In genomic region chr4:26238782-26239647, GRCh38 we compare ENCODE assay signal across 8 cellular contexts.
DNase-seq lines count a peak whose midpoint lies in the region; ATAC-seq and TF ChIP-seq lines count a peak whose summit lies in the region.

No MANE protein-coding gene starts in this region.

- H3K27me3 ChIP-seq in ectodermal cell (ENCODE audit: control insufficient read depth, insufficient read depth, low read length, poor library complexity, severe bottlenecking), result no peaks in the 10 kb centered on the region

- no peaks in the 10 kb centered on the region for H3K27me3 Mint-ChIP-seq in neural crest cell (ENCODE audit: low read depth)

- H3K36me3 ChIP-seq in ectodermal cell (ENCODE audit: control insufficient read depth, insufficient read depth, low read length), result no peaks in the 10 kb centered on the region

- H3K4me3 ChIP-seq in ectodermal cell (ENCODE audit: insufficient read depth, low read depth, low read length), result no peak overlapping the region

- H3K4me1 Mint-ChIP-seq in neural crest cell, result peaks cover 32% of the 10 kb centered on the region

- peak overlapping the region; percentile 56 for H3K4me3 Mint-ChIP-seq in neural crest cell

- peak overlapping the region; percentile 95 for H3K27ac Mint-ChIP-seq in neural crest cell (ENCODE audit: unreplicated experiment)

- H3K9me3 Mint-ChIP-seq in neural crest cell, result no peaks in the 10 kb centered on the region

- no peaks in the 10 kb centered on the region for H3K36me3 Mint-ChIP-seq in neural crest cell (ENCODE audit: low read depth)

- H3K27ac ChIP-seq in ectodermal cell (ENCODE audit: insufficient read depth, low read depth, low read length, poor library complexity, severe bottlenecking), result peak overlapping the region; percentile 91

- DNase-seq in DMS153 treated with DMSO at 0.1 percent for 48 hours (lab: John Stamatoyannopoulos, UW; ENCODE audit: unreplicated experiment) (peak; percentile 79), NCI-H2196 (lab: John Stamatoyannopoulos, UW; ENCODE audit: unreplicated experiment) (peak; percentile 92), neural crest cell (ENCODE audit: low read depth, low spot score) (peak; percentile 8), A172 (ENCODE audit: low spot score) (no peak)
- DNase-seq in effector CD8-positive, alpha-beta T cell (lab: John Stamatoyannopoulos, UW), result no peak
- DNase-seq in activated CD4-positive, CD25-positive, alpha-beta regulatory T cell treated with anti-CD3 and anti-CD28 coated beads, Interleukin-2, amount 50 U/mL, for 72 hours, result no peak

- no peak for TF ChIP-seq CTCF in neural crest cell (conservative IDR thresholded peaks at IDR 0.05)

- H3K9me3 ChIP-seq in ectodermal cell (ENCODE audit: control insufficient read depth, low read length), result no peaks in the 10 kb centered on the region

- WGBS in ectodermal cell, 2 experiments, result 18 to 22% methylated on average over 12 of the region's 12 CpGs

- ATAC-seq in HG02970 (IDR thresholded peaks at IDR 0.05; ENCODE audit: low FRiP score, unreplicated experiment), result no peak

- H3K4me1 ChIP-seq in ectodermal cell (ENCODE audit: control insufficient read depth, insufficient read depth, low read length), result peaks cover 22% of the 10 kb centered on the region

Comparison
In these comparisons a context has a peak if more than half of its experiments do, and no peak if none do; other contexts are left out.
1. DNase-seq: peak in DMS153 treated with DMSO at 0.1 percent for 48 hours (single experiment), NCI-H2196 (single experiment) and neural crest cell (single experiment); none in A172 (single experiment), effector CD8-positive, alpha-beta T cell (single experiment) and activated CD4-positive, CD25-positive, alpha-beta regulatory T cell treated with anti-CD3 and anti-CD28 coated beads, Interleukin-2, amount 50 U/mL, for 72 hours (single experiment).